8 cellular contexts compared by ENCODE assay signal in genomic region chr1:166875734-166876539, GRCh38. TPM values are rescaled to one million over a fixed set of nuclear protein-coding genes. Genes with fewer than 3 reads are reported as not detected.
DNase-seq lines count a peak whose midpoint lies in the region; ATAC-seq, FAIRE-seq and TF ChIP-seq lines count a peak whose summit lies in the region.

Gene TADA1 (minus strand): TSS chr1:166876264. CDS start chr1:166876233, 31 bp downstream.

- H3K4me3 ChIP-seq in pancreas (peak within 1 kb of the TSS; percentile 78 to 97 (median 86)), tibial nerve (peak within 1 kb of the TSS; percentile 77 to 95 (median 92))

- peak within 1 kb of the TSS; percentile 99 for H3K27ac Mint-ChIP-seq in activated naive CD8-positive, alpha-beta T cell treated with anti-CD3 and anti-CD28 coated beads, Interleukin-2, amount 50 U/mL, for 24 hours

- no peaks in the 10 kb centered on the region for H3K9me3 Mint-ChIP-seq in activated naive CD8-positive, alpha-beta T cell treated with anti-CD3 and anti-CD28 coated beads, Interleukin-2, amount 50 U/mL, for 24 hours

- intact Hi-C loops in Right ventricle myocardium superior (cut with DNase I) (no loop called here), pancreas (cut with DNase I) (no loop called here)

- no peaks in the 10 kb centered on the region for H3K27me3 ChIP-seq in pancreas
- H3K27me3 ChIP-seq in tibial nerve = no peaks in the 10 kb centered on the region

- peak; percentile 94 for FAIRE-seq in pancreas (lab: Jason Lieb, UNC)

- peak; percentile 36 to 69 for TF ChIP-seq POLR2A in tibial nerve (IDR thresholded peaks at IDR 0.05)

- ATAC-seq in HG02763 (IDR thresholded peaks at IDR 0.05; ENCODE audit: unreplicated experiment) (peak; percentile 92), Right ventricle myocardium superior (ENCODE audit: poor library complexity) (peak; percentile 96), pancreas (peak; percentile 95 to 98 (median 95))
- peak; percentile 94 for ATAC-seq in activated naive CD8-positive, alpha-beta T cell treated with anti-CD3 and anti-CD28 coated beads, Interleukin-2, amount 50 U/mL, for 24 hours

- peak; percentile 80 to 91 for TF ChIP-seq EP300 in tibial nerve (IDR thresholded peaks at IDR 0.05)

- peaks cover 55% of the 10 kb centered on the region for H3K4me1 Mint-ChIP-seq in activated naive CD8-positive, alpha-beta T cell treated with anti-CD3 and anti-CD28 coated beads, Interleukin-2, amount 50 U/mL, for 24 hours

- peaks cover 4% of the 10 kb centered on the region for H3K27me3 Mint-ChIP-seq in activated naive CD8-positive, alpha-beta T cell treated with anti-CD3 and anti-CD28 coated beads, Interleukin-2, amount 50 U/mL, for 24 hours

- H3K36me3 ChIP-seq in pancreas = no peaks in the 10 kb centered on the region
- H3K36me3 ChIP-seq in tibial nerve = no peaks in the 10 kb centered on the region

- DNase-seq in NCI-H1417 treated with DMSO at 0.1 percent for 48 hours (lab: John Stamatoyannopoulos, UW) (peak; percentile 85), SW480 (ENCODE audit: low spot score) (peak; percentile 98), Right ventricle myocardium superior (peak; percentile 99), pancreas (peak; percentile 94 to 99 (median 98)), tibial nerve (ENCODE audit: low spot score in 2 of 2) (peak; percentile 98 to 99)
- DNase-seq in activated naive CD8-positive, alpha-beta T cell treated with anti-CD3 and anti-CD28 coated beads, Interleukin-2, amount 50 U/mL, for 24 hours = peak; percentile 98

- H3K27ac ChIP-seq in pancreas = peak within 1 kb of the TSS; percentile 91 to 96 (median 92)
- H3K27ac ChIP-seq in tibial nerve = peak within 1 kb of the TSS; percentile 79 to 98 (median 95)

- 0% methylated on average over 67 to 84 of the region's 84 CpGs for WGBS in pancreas, 2 donors
- 0 to 1% methylated on average over 43 to 67 of the region's 84 CpGs for WGBS in tibial nerve, 2 donors

- peaks cover 8 to 31% (median 11%) of the 10 kb centered on the region in 3 donors for H3K4me1 ChIP-seq in pancreas
- peaks cover 0 to 55% (median 11%) of the 10 kb centered on the region in 4 donors for H3K4me1 ChIP-seq in tibial nerve

- peaks cover 10% of the 10 kb centered on the region for H3K36me3 Mint-ChIP-seq in activated naive CD8-positive, alpha-beta T cell treated with anti-CD3 and anti-CD28 coated beads, Interleukin-2, amount 50 U/mL, for 24 hours (ENCODE audit: low read depth)

- H3K9me3 ChIP-seq in pancreas (no peaks in the 10 kb centered on the region), tibial nerve (no peaks in the 10 kb centered on the region)

- peak within 1 kb of the TSS; percentile 95 for H3K4me3 Mint-ChIP-seq in activated naive CD8-positive, alpha-beta T cell treated with anti-CD3 and anti-CD28 coated beads, Interleukin-2, amount 50 U/mL, for 24 hours

- TF ChIP-seq CTCF in GM12874 (IDR thresholded peaks at IDR 0.05; ENCODE audit: insufficient read depth, low read depth, low read length) = 0 out of 2 replicates have a peak, but pooled peaks have one; percentile 7
- TF ChIP-seq CTCF in pancreas (IDR thresholded peaks at IDR 0.05) = no peak
- TF ChIP-seq CTCF in tibial nerve (IDR thresholded peaks at IDR 0.05) = peak in 3 of 5 experiments; percentile 31 to 38 (median 37)

RNA-seq across cellular contexts. Expression of gene TADA1, which starts in this region (rescaled TPM):
- total RNA-seq in Right ventricle myocardium superior (9.7 TPM), pancreas (1 to 10 TPM; 2.8 to 6.2 (median 4.0) TPM), tibial nerve (10 to 100 TPM; 10.4 to 16.6 (median 13.1) TPM)
- 1 to 10 TPM; 3.1 to 8.2 TPM for polyA plus RNA-seq in pancreas

Comparison
In these comparisons a context has a peak if more than half of its experiments do, and no peak if none do; other contexts are left out.
1. Peak in every context shown above with its lines: DNase-seq, ATAC-seq, H3K4me3 ChIP-seq and H3K27ac ChIP-seq.
2. CTCF ChIP-seq: peak in GM12874 (single experiment) and tibial nerve (3 of 5); none in pancreas (0 of 4).